Comparison of ENCODE assay signal across 1 cellular context in the genomic region with DNA sequence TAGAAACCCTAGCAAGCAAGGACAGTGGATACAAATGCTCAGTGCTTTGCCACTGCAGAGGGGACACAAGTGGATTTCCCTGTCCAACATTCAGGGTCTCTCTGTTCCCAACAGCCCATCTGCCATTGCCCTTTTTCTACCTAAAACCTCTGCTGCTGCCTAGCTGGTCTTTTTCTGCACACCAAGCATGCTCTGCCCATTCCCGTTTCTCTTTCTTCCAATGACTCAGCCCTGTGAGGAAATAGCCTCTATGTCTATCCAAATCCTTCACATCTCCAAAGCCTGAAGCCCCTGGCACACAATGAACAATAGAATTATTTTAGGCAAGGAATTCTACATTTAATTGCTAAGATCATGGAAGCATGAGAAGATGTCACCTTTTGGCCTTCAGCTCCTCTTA.
TF ChIP-seq lines count a peak whose summit lies in the region.

No MANE protein-coding gene starts in this region.

TF ChIP-seq in IMR-90, 13 proteins besides CTCF, POLR2A, EP300 and RAD21:
- TF ChIP-seq RCOR1 (IDR thresholded peaks at IDR 0.05; ENCODE audit: insufficient replicate concordance, low read length), result no peak
- no peak for TF ChIP-seq BHLHE40 (IDR thresholded peaks at IDR 0.05; ENCODE audit: low read depth, low read length)
- TF ChIP-seq MXI1 (IDR thresholded peaks at IDR 0.05; ENCODE audit: borderline replicate concordance, low read depth, low read length), result no peak
- TF ChIP-seq SMC3 (IDR thresholded peaks at IDR 0.05; ENCODE audit: low read depth, low read length), result no peak
- TF ChIP-seq, protein P1, sequence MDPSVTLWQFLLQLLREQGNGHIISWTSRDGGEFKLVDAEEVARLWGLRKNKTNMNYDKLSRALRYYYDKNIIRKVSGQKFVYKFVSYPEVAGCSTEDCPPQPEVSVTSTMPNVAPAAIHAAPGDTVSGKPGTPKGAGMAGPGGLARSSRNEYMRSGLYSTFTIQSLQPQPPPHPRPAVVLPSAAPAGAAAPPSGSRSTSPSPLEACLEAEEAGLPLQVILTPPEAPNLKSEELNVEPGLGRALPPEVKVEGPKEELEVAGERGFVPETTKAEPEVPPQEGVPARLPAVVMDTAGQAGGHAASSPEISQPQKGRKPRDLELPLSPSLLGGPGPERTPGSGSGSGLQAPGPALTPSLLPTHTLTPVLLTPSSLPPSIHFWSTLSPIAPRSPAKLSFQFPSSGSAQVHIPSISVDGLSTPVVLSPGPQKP (IDR thresholded peaks at IDR 0.05; ENCODE audit: borderline replicate concordance, low read depth, low read length), result no peak
- no peak for TF ChIP-seq RFX5 (IDR thresholded peaks at IDR 0.05; ENCODE audit: low read depth, low read length)
- no peak for TF ChIP-seq CEBPB (IDR thresholded peaks at IDR 0.05; ENCODE audit: low read depth, low read length)
- TF ChIP-seq, protein P2, sequence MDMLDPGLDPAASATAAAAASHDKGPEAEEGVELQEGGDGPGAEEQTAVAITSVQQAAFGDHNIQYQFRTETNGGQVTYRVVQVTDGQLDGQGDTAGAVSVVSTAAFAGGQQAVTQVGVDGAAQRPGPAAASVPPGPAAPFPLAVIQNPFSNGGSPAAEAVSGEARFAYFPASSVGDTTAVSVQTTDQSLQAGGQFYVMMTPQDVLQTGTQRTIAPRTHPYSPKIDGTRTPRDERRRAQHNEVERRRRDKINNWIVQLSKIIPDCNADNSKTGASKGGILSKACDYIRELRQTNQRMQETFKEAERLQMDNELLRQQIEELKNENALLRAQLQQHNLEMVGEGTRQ (IDR thresholded peaks at IDR 0.05; ENCODE audit: low read depth, low read length), result no peak
- TF ChIP-seq CHD1 (IDR thresholded peaks at IDR 0.05; ENCODE audit: low read depth, low read length), result no peak
- TF ChIP-seq FOS (IDR thresholded peaks at IDR 0.05; ENCODE audit: low read depth, low read length), result no peak
- TF ChIP-seq MAFK (IDR thresholded peaks at IDR 0.05; ENCODE audit: low read depth, low read length), result no peak
